18 cellular contexts compared by ENCODE assay signal in the genomic region with DNA sequence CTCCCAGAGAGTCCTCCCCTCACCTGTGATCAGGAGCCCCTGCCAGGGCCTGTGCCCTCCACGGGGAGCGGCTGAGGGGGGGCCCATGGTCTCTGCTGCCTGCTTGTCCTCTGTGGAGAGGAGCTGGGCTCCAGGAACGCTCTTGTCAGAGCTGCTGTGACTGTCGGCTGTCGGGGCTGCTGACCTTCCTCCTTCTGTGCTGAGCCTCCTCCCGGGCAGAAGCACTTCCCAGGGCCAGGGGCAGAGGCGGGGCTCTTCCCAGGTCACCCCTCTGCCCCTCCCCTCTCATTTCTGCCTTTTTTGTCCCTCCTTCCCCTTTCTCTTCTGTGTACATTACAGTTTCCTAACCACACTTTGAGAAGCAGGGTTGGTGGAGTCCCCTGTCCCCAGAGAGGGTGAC. TPM values are rescaled to one million over a fixed set of nuclear protein-coding genes. Genes with fewer than 3 reads are reported as not detected.
A peak's percentile ranks its signal among the peaks of the same experiment; 100 is the strongest.
DNase-seq lines count a peak whose midpoint lies in the region; ATAC-seq and TF ChIP-seq lines count a peak whose summit lies in the region.
"Had no signal": no experiment of that assay in that cellular context is flagged by ENCODE, and none has a peak within 500 bp of the region (broad histone marks: within the 10 kb centered on the region; RNA-seq: fewer than 3 reads in every experiment).

A gene (minus strand): TSS at position 198 of the 400 bp plus-strand sequence. CDS start 111 bp downstream, at position 87.

- H3K4me3 ChIP-seq in CD4-positive, CD25-positive, alpha-beta regulatory T cell (ENCODE audit: low read depth, low read length): peak within 1 kb of the TSS; percentile 65
- H3K4me3 ChIP-seq in left ventricle myocardium inferior (peak within 1 kb of the TSS; percentile 32), spleen (peak within 1 kb of the TSS in 7 of 8 donors; percentile 14 to 61 (median 36))
- H3K4me3 ChIP-seq: cardiac muscle cell, SJSA1, vagina had no signal

- peaks cover 17% of the 10 kb centered on the region in 2 experiments for H3K9me3 ChIP-seq in CD4-positive, CD25-positive, alpha-beta regulatory T cell (ENCODE audit: control insufficient read depth in 2 of 2, low read length in 2 of 2)
- H3K9me3 ChIP-seq in left ventricle myocardium inferior (replicated peaks) (peaks cover 21% of the 10 kb centered on the region), spleen (peaks cover 0 to 21% (median 17%) of the 10 kb centered on the region in 8 donors)
- H3K9me3 ChIP-seq: SJSA1, vagina had no signal

- H3K27ac ChIP-seq in CD4-positive, CD25-positive, alpha-beta regulatory T cell (ENCODE audit: insufficient read depth, low read length, poor library complexity, severe bottlenecking): peak within 1 kb of the TSS; percentile 60
- no peak within 1 kb of the TSS for H3K27ac ChIP-seq in left ventricle myocardium inferior (replicated peaks)
- peak within 1 kb of the TSS; percentile 42 to 94 (median 77) for H3K27ac ChIP-seq in spleen
- H3K27ac ChIP-seq: cardiac muscle cell, foreskin keratinocyte, sigmoid colon, SJSA1, vagina had no signal

- H3K4me1 ChIP-seq in CD4-positive, CD25-positive, alpha-beta regulatory T cell (ENCODE audit: control insufficient read depth, insufficient read depth, low read length, poor library complexity, severe bottlenecking): peaks cover 58% of the 10 kb centered on the region
- H3K4me1 ChIP-seq in left ventricle myocardium inferior (no peaks in the 10 kb centered on the region), spleen (peaks cover 0 to 37% (median 4%) of the 10 kb centered on the region in 6 donors)
- H3K4me1 ChIP-seq: foreskin keratinocyte, SJSA1, vagina had no signal

- peak within 1 kb of the TSS; percentile 96 to 98 (median 97) for H3K27ac Mint-ChIP-seq in CD4-positive, CD25-positive, alpha-beta regulatory T cell

- H3K4me1 Mint-ChIP-seq in CD4-positive, CD25-positive, alpha-beta regulatory T cell: peaks cover 0 to 71% (median 42%) of the 10 kb centered on the region in 4 donors

- peaks cover 0 to 13% (median 5%) of the 10 kb centered on the region in 7 donors for H3K9me3 Mint-ChIP-seq in CD4-positive, CD25-positive, alpha-beta regulatory T cell

- peaks cover 9% of the 10 kb centered on the region for H3K27me3 Mint-ChIP-seq in CD4-positive, CD25-positive, alpha-beta regulatory T cell

- no peaks in the 10 kb centered on the region for H3K36me3 ChIP-seq in CD4-positive, CD25-positive, alpha-beta regulatory T cell (ENCODE audit: control insufficient read depth, insufficient read depth, low read length)
- H3K36me3 ChIP-seq in left ventricle myocardium inferior (no peaks in the 10 kb centered on the region), spleen (peaks cover 0 to 3% (median 0%) of the 10 kb centered on the region in 6 donors)
- H3K36me3 ChIP-seq: cardiac muscle cell, sigmoid colon, SJSA1, vagina had no signal

- TF ChIP-seq POLR2A in spleen (IDR thresholded peaks at IDR 0.05): peak; percentile 21 to 68 (median 38)

- DNase-seq in CD4-positive, CD25-positive, alpha-beta regulatory T cell: no peak
- DNase-seq in NOMO-1 treated with DMSO at 0.1 percent for 48 hours (lab: John Stamatoyannopoulos, UW; ENCODE audit: unreplicated experiment) (peak; percentile 87), left ventricle myocardium inferior (peak; percentile 36), spleen (peak; percentile 91), NCI-H187 (lab: John Stamatoyannopoulos, UW) (no peak), NCI-H748 treated with DMSO at 0.1 percent for 48 hours (lab: John Stamatoyannopoulos, UW) (no peak), GM13976 (ENCODE audit: low spot score) (no peak)
- DNase-seq in stimulated activated CD4-positive, alpha-beta T cell treated with anti-CD3 and anti-CD28 coated beads, Interleukin-2, amount 100 ng/mL, for 48 hours: no peak
- DNase-seq: activated CD4-positive, alpha-beta T cell treated with anti-CD3 and anti-CD28 coated beads, Interleukin-2, amount 50 U/mL, for 48 hours; foreskin keratinocyte; mesendoderm; NCI-H1436; NK-92 treated with Interleukin-12 subunit alpha and Interleukin-12 subunit beta, amount 100 ng/mL, for 24 hours; sigmoid colon; stimulated activated CD4-positive, alpha-beta T cell treated with anti-CD3 and anti-CD28 coated beads, Interleukin-4, amount 100 ng/mL, for 24 hours had no signal

- peak in 1 of 2 donors; percentile 24 for ATAC-seq in CD4-positive, CD25-positive, alpha-beta regulatory T cell (ENCODE audit: low read depth in 2 of 2)
- ATAC-seq: foreskin keratinocyte had no signal

- intact Hi-C loops in left ventricle myocardium inferior (cut with micrococcal nuclease) (no loop called here), spleen (cut with DNase I; ENCODE audit: low total_unique reads) (no loop called here)

- H3K4me3 Mint-ChIP-seq in CD4-positive, CD25-positive, alpha-beta regulatory T cell: peak within 1 kb of the TSS; percentile 85 to 93 (median 90)

- WGBS in spleen, 5 donors: 3 to 16% (median 11%) methylated on average over 7 of the region's 7 CpGs

- peaks cover 5% of the 10 kb centered on the region for H3K27me3 ChIP-seq in CD4-positive, CD25-positive, alpha-beta regulatory T cell (ENCODE audit: control insufficient read depth, insufficient read depth, low read length)
- H3K27me3 ChIP-seq in left ventricle myocardium inferior (ENCODE audit: low read depth) (peaks cover 51% of the 10 kb centered on the region), spleen (replicated peaks in 1 of 7) (peaks cover 0 to 41% (median 0%) of the 10 kb centered on the region in 7 donors)
- H3K27me3 ChIP-seq: cardiac muscle cell, foreskin keratinocyte, vagina had no signal

- TF ChIP-seq CTCF in left ventricle myocardium inferior (IDR thresholded peaks at IDR 0.05; ENCODE audit: borderline replicate concordance) (no peak), spleen (IDR thresholded peaks at IDR 0.05 in 8 of 11, conservative IDR thresholded peaks at IDR 0.05 in 3 of 11) (no peak), GM13976 (IDR thresholded peaks at IDR 0.05; ENCODE audit: borderline replicate concordance, control extremely low read depth, extremely low read depth, insufficient read depth, missing control alignments) (no peak)

- H3K36me3 Mint-ChIP-seq in CD4-positive, CD25-positive, alpha-beta regulatory T cell: peaks cover 17% of the 10 kb centered on the region

- in situ Hi-C loops in GM13976 (cut with MboI; ENCODE audit: low sequenced_read_pairs, unreplicated experiment): no loop called here

RNA-seq across cellular contexts. Expression of the gene that starts here (rescaled TPM):
- 16.1 TPM for total RNA-seq in CD4-positive, CD25-positive, alpha-beta regulatory T cell
- polyA plus RNA-seq in CD4-positive, CD25-positive, alpha-beta regulatory T cell: 10 to 100 TPM; 24.4 to 50.2 (median 36.5) TPM
- total RNA-seq in left ventricle myocardium inferior (0.25 TPM), spleen (10 to 100 TPM; 11.0 to 76.4 (median 28.4) TPM)
- polyA plus RNA-seq in spleen: 1 to 10 TPM; 3.3 to 9.0 (median 4.5) TPM
- total RNA-seq: cardiac muscle cell, foreskin keratinocyte, SJSA1, vagina had no signal
- polyA plus RNA-seq: cardiac muscle cell, foreskin keratinocyte had no signal

Comparison
In these comparisons a context has a peak if more than half of its experiments do, and no peak if none do; other contexts are left out.
1. Peak in DNase-seq and H3K4me3 ChIP-seq in left ventricle myocardium inferior; RNA of the gene not detected or under 1 TPM.
2. DNase-seq: peak in NOMO-1 treated with DMSO at 0.1 percent for 48 hours (single experiment) and spleen (single experiment); none in CD4-positive, CD25-positive, alpha-beta regulatory T cell (0 of 3), NCI-H187 (0 of 2), NCI-H748 treated with DMSO at 0.1 percent for 48 hours (single experiment), stimulated activated CD4-positive, alpha-beta T cell treated with anti-CD3 and anti-CD28 coated beads, Interleukin-2, amount 100 ng/mL, for 48 hours (0 of 2) and GM13976 (single experiment).
3. Peak in every context shown above with its lines, with median percentiles within 50 percentile points of each other: H3K4me3 ChIP-seq.